Comparison of ENCODE assay signal across 19 cellular contexts in genomic region chr17:63545302-63545928, GRCh38. TPM values are rescaled to one million over a fixed set of nuclear protein-coding genes. Genes with fewer than 3 reads are reported as not detected.
DNase-seq lines count a peak whose midpoint lies in the region; ATAC-seq and TF ChIP-seq lines count a peak whose summit lies in the region.
"Had no signal": no experiment of that assay in that cellular context is flagged by ENCODE, and none has a peak within 500 bp of the region (broad histone marks: within the 10 kb centered on the region; RNA-seq: fewer than 3 reads in every experiment).

No MANE protein-coding gene starts in this region.

- H3K4me1 ChIP-seq in PC-3 (ENCODE audit: insufficient read depth, low read length): peaks cover 8% of the 10 kb centered on the region
- peaks cover 7% of the 10 kb centered on the region for H3K4me1 ChIP-seq in upper lobe of right lung
- H3K4me1 ChIP-seq in mucosa of descending colon (ENCODE audit: low read depth): peaks cover 7% of the 10 kb centered on the region
- peaks cover 0 to 14% (median 8%) of the 10 kb centered on the region in 12 donors for H3K4me1 ChIP-seq in heart left ventricle

- peaks cover 10% of the 10 kb centered on the region for H3K79me2 ChIP-seq in PC-3 (ENCODE audit: low read length)

- CTCF ChIA-PET in activated CD8-positive, alpha-beta memory T cell treated with anti-CD3 and anti-CD28 coated beads, Interleukin-2, amount 10 ng/mL, durations not matched to agents 7 days and 5 days (lab: Charles Lee): interaction anchor here (1.4 kb wide), 1 partner anchor 66 kb away, joined by 5 read pairs; no protein-coding TSS in a partner anchor
- CTCF ChIA-PET in PC-3 (lab: Charles Lee): no interaction called here

- POLR2A ChIA-PET in PC-3 (lab: Charles Lee; ENCODE audit: unreplicated experiment): interaction anchor here (0.7 kb wide), 1 partner anchor 276 kb away, joined by 4 read pairs; no protein-coding TSS in a partner anchor

- H3K27ac ChIP-seq in PC-3 (ENCODE audit: low read length) (no peak overlapping the region), upper lobe of right lung (no peak overlapping the region), heart left ventricle (no peak overlapping the region)
- H3K27ac ChIP-seq: SJSA1 had no signal

- H3K36me3 ChIP-seq in PC-3 (ENCODE audit: low read depth, low read length) (no peaks in the 10 kb centered on the region), upper lobe of right lung (no peaks in the 10 kb centered on the region), mucosa of descending colon (ENCODE audit: low read depth) (no peaks in the 10 kb centered on the region), heart left ventricle (no peaks in the 10 kb centered on the region)
- H3K36me3 ChIP-seq: BE2C had no signal

- no peak overlapping the region for H3K9ac ChIP-seq in PC-3 (ENCODE audit: low read length)

- no peaks in the 10 kb centered on the region for H3K36me3 Mint-ChIP-seq in activated CD8-positive, alpha-beta memory T cell treated with anti-CD3 and anti-CD28 coated beads, Interleukin-2, amount 10 ng/mL, durations not matched to agents 7 days and 5 days
- H3K36me3 Mint-ChIP-seq: IgD-negative memory B cell had no signal

- no peak overlapping the region for H2AFZ ChIP-seq in PC-3 (ENCODE audit: low read length)

- H3F3A ChIP-seq in PC-3 (ENCODE audit: low read length, unreplicated experiment): no peaks in the 10 kb centered on the region

- TF ChIP-seq POLR2A in heart left ventricle (IDR thresholded peaks at IDR 0.05): no peak

- no peak for ATAC-seq in activated CD8-positive, alpha-beta memory T cell treated with anti-CD3 and anti-CD28 coated beads, Interleukin-2, amount 10 ng/mL, durations not matched to agents 7 days and 5 days
- ATAC-seq in PC-3 (no peak), upper lobe of right lung (no peak), mucosa of descending colon (no peak), heart left ventricle (no peak)
- ATAC-seq: CD8-positive, alpha-beta T cell had no signal

- no peaks in the 10 kb centered on the region for H3K4me1 Mint-ChIP-seq in activated CD8-positive, alpha-beta memory T cell treated with anti-CD3 and anti-CD28 coated beads, Interleukin-2, amount 10 ng/mL, durations not matched to agents 7 days and 5 days

- H3K9me2 ChIP-seq in PC-3 (replicated peaks; ENCODE audit: low read length): no peaks in the 10 kb centered on the region

- no peak overlapping the region for H3K4me2 ChIP-seq in PC-3 (ENCODE audit: low read length)

- intact Hi-C loops in PC-3 (cut with micrococcal nuclease) (no loop called here), upper lobe of right lung (cut with DNase I) (no loop called here), mucosa of descending colon (cut with DNase I, micrococcal nuclease) (no loop called here), heart left ventricle (cut with DNase I) (loop anchor here in 1 of 10 donors (10.0 kb wide), 1 partner anchor 101 kb away; the partner anchor contains the start of gene CYB561)

- H3K4me3 ChIP-seq in PC-3 (ENCODE audit: low read length): no peak overlapping the region
- no peak overlapping the region for H3K4me3 ChIP-seq in upper lobe of right lung
- no peak overlapping the region for H3K4me3 ChIP-seq in mucosa of descending colon
- H3K4me3 ChIP-seq in heart left ventricle: no peak overlapping the region
- H3K4me3 ChIP-seq: SJSA1 had no signal

- H3K27ac Mint-ChIP-seq in activated CD8-positive, alpha-beta memory T cell treated with anti-CD3 and anti-CD28 coated beads, Interleukin-2, amount 10 ng/mL, durations not matched to agents 7 days and 5 days: no peak overlapping the region
- H3K27ac Mint-ChIP-seq: CD8-positive, alpha-beta T cell; IgD-negative memory B cell had no signal

- no peaks in the 10 kb centered on the region for H3K9me3 Mint-ChIP-seq in activated CD8-positive, alpha-beta memory T cell treated with anti-CD3 and anti-CD28 coated beads, Interleukin-2, amount 10 ng/mL, durations not matched to agents 7 days and 5 days (ENCODE audit: low read depth)
- H3K9me3 Mint-ChIP-seq: CD8-positive, alpha-beta T cell; IgD-negative memory B cell had no signal

- no peaks in the 10 kb centered on the region for H3K27me3 ChIP-seq in PC-3 (ENCODE audit: low read length)
- H3K27me3 ChIP-seq in upper lobe of right lung: peaks cover 7% of the 10 kb centered on the region
- H3K27me3 ChIP-seq in heart left ventricle: peaks cover 0 to 3% (median 0%) of the 10 kb centered on the region in 9 donors
- H3K27me3 ChIP-seq: BE2C had no signal

- H4K20me1 ChIP-seq in PC-3 (ENCODE audit: low read length): no peaks in the 10 kb centered on the region

- no TSS peak for BruUV-seq in PC-3 (replicated peaks; lab: Mats Ljungman, UMichigan)

- H3K27me3 Mint-ChIP-seq in activated CD8-positive, alpha-beta memory T cell treated with anti-CD3 and anti-CD28 coated beads, Interleukin-2, amount 10 ng/mL, durations not matched to agents 7 days and 5 days: peaks cover 5% of the 10 kb centered on the region

- peak; percentile 6 for DNase-seq in activated CD8-positive, alpha-beta memory T cell treated with anti-CD3 and anti-CD28 coated beads, Interleukin-2, amount 50 U/mL, for 4 hours
- DNase-seq in activated CD8-positive, alpha-beta memory T cell treated with anti-CD3 and anti-CD28 coated beads, Interleukin-2, amount 10 ng/mL, durations not matched to agents 7 days and 5 days: no peak
- DNase-seq in PC-3: peak; percentile 27
- DNase-seq in hepatic stellate cell (ENCODE audit: low spot score): peak; percentile 13
- peak; percentile 33 for DNase-seq in upper lobe of right lung
- DNase-seq in mucosa of descending colon: no peak
- DNase-seq in heart left ventricle: no peak
- DNase-seq in NCI-H446 (lab: John Stamatoyannopoulos, UW): no peak
- DNase-seq: BE2C; CD8-positive, alpha-beta T cell; DMS153; HCEC 1CT; NCI-H1417 treated with DMSO at 0.1 percent for 48 hours; NCI-H2029 treated with DMSO at 0.1 percent for 48 hours; NCI-H524; OCI-M1 had no signal

- 76 to 100% (median 83%) methylated on average over 1 to 2 of the region's 2 CpGs for WGBS in heart left ventricle, 4 donors

- no peak for TF ChIP-seq CTCF in PC-3 (conservative IDR thresholded peaks at IDR 0.05; ENCODE audit: low read depth, low read length)
- no peak for TF ChIP-seq CTCF in upper lobe of right lung (IDR thresholded peaks at IDR 0.05)
- no peak for TF ChIP-seq CTCF in mucosa of descending colon (IDR thresholded peaks at IDR 0.05)
- no peak for TF ChIP-seq CTCF in heart left ventricle (IDR thresholded peaks at IDR 0.05)

- no peaks in the 10 kb centered on the region for H3K9me3 ChIP-seq in PC-3 (ENCODE audit: low read length)
- H3K9me3 ChIP-seq in upper lobe of right lung: no peaks in the 10 kb centered on the region
- H3K9me3 ChIP-seq in mucosa of descending colon: no peaks in the 10 kb centered on the region
- no peaks in the 10 kb centered on the region for H3K9me3 ChIP-seq in heart left ventricle
- H3K9me3 ChIP-seq: BE2C, SJSA1 had no signal

- no peak overlapping the region for H3K4me3 Mint-ChIP-seq in activated CD8-positive, alpha-beta memory T cell treated with anti-CD3 and anti-CD28 coated beads, Interleukin-2, amount 10 ng/mL, durations not matched to agents 7 days and 5 days
- H3K4me3 Mint-ChIP-seq: CD8-positive, alpha-beta T cell; IgD-negative memory B cell had no signal

RNA-seq across cellular contexts. Expression of gene DCAF7, which starts 4.9 kb away (rescaled TPM):
- total RNA-seq in activated CD8-positive, alpha-beta memory T cell treated with anti-CD3 and anti-CD28 coated beads, Interleukin-2, amount 10 ng/mL, durations not matched to agents 7 days and 5 days: 100 to 1,000 TPM; 129 to 139 TPM
- total RNA-seq in PC-3 (2014; rRNA removed) (46.5 and 55.5 TPM in 2 replicates), upper lobe of right lung (79.9 TPM), mucosa of descending colon (10 to 100 TPM; 69.0 to 87.3 (median 84.9) TPM), heart left ventricle (10 to 100 TPM; 30.2 to 61.8 (median 47.8) TPM)
- polyA plus RNA-seq in heart left ventricle: 10 to 100 TPM in 1 of 2 donors, 1 to 10 TPM in 1; 9.9 to 31.3 TPM

RNA-seq across cellular contexts. Expression of gene KCNH6, which starts 22.3 kb away (rescaled TPM):
- not detected for total RNA-seq in activated CD8-positive, alpha-beta memory T cell treated with anti-CD3 and anti-CD28 coated beads, Interleukin-2, amount 10 ng/mL, durations not matched to agents 7 days and 5 days
- total RNA-seq in PC-3 (2014; rRNA removed) (not detected in 2 replicates), upper lobe of right lung (not detected), mucosa of descending colon (under 1 TPM in 2 of 3 donors, not detected in 1; 0.58 to 0.64 TPM), heart left ventricle (not detected)
- polyA plus RNA-seq in heart left ventricle: under 1 TPM in 1 of 2 donors, not detected in 1; 0.01 TPM
- total RNA-seq: CD8-positive, alpha-beta T cell; LHCN-M2; SJSA1 had no signal
- polyA plus RNA-seq: IgD-negative memory B cell had no signal

RNA-seq across cellular contexts. Expression of gene TACO1, which starts 55.3 kb away (rescaled TPM):
- total RNA-seq in activated CD8-positive, alpha-beta memory T cell treated with anti-CD3 and anti-CD28 coated beads, Interleukin-2, amount 10 ng/mL, durations not matched to agents 7 days and 5 days: 10 to 100 TPM; 23.3 to 27.8 TPM
- total RNA-seq in PC-3 (2014; rRNA removed) (47.9 and 70.0 TPM in 2 replicates), upper lobe of right lung (16.1 TPM), mucosa of descending colon (10 to 100 TPM; 21.7 to 34.4 (median 29.7) TPM), heart left ventricle (10 to 100 TPM; 23.0 to 48.0 (median 40.6) TPM)
- 10 to 100 TPM; 52.7 to 54.9 TPM for polyA plus RNA-seq in heart left ventricle

Comparison
In these comparisons a context has a peak if more than half of its experiments do, and no peak if none do; other contexts are left out.
1. DNase-seq: peak in activated CD8-positive, alpha-beta memory T cell treated with anti-CD3 and anti-CD28 coated beads, Interleukin-2, amount 50 U/mL, for 4 hours (single experiment), PC-3 (single experiment), hepatic stellate cell (single experiment) and upper lobe of right lung (single experiment); none in activated CD8-positive, alpha-beta memory T cell treated with anti-CD3 and anti-CD28 coated beads, Interleukin-2, amount 10 ng/mL, durations not matched to agents 7 days and 5 days (single experiment), mucosa of descending colon (0 of 3), heart left ventricle (0 of 5) and NCI-H446 (0 of 2).